Comparison of ENCODE assay signal across 11 cellular contexts in the genomic region with DNA sequence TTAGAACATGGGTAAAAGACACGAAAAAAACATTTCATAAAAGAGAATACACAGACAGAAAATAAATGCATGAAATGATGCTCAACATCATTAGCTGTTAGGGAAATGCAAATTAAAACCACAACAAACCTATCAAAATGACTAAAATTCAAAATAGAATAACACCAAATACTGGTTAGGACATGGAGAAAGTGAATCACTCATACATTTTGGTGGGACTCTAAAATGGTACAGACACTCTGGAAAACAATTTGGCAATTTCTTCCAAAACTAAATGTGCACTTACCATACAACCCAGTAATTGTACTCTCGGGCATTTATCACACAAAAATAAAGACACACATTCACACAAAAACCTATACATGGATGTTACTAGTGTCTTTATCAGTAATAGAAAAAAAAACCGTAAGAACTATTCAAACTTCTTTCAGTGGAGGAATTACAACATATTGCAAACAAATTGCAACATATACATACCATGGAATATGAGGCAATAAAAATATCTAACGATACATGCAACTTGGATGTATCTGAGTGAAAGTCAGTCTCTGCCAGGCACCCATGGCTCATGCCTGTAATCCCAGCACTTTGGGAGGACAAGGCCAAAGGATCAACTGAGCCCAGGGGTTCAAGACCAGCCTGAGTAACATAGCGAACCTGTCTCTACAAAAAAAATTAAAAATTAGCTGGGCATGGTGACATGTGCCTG. TPM values are rescaled to one million over a fixed set of nuclear protein-coding genes. Genes with fewer than 3 reads are reported as not detected.
A peak's percentile ranks its signal among the peaks of the same experiment; 100 is the strongest.
DNase-seq lines count a peak whose midpoint lies in the region; ATAC-seq, FAIRE-seq and TF ChIP-seq lines count a peak whose summit lies in the region.
"Had no signal": no experiment of that assay in that cellular context is flagged by ENCODE, and none has a peak within 500 bp of the region (broad histone marks: within the 10 kb centered on the region; RNA-seq: fewer than 3 reads in every experiment).

No MANE protein-coding gene starts in this region.

- H3K4me3 ChIP-seq in AG10803 (ENCODE audit: low read length), result no peak overlapping the region
- H3K4me3 ChIP-seq in HepG2 (replicated peaks in 1 of 3; ENCODE audit: insufficient read depth in 1 of 3, low read depth in 2 of 3, low read length in 3 of 3), result no peak overlapping the region

- no peak for FAIRE-seq in HepG2 (lab: Jason Lieb, UNC)
- no peak for FAIRE-seq in D721Med (lab: Jason Lieb, UNC)

- TF ChIP-seq CTCF in AG10803 (conservative IDR thresholded peaks at IDR 0.05; ENCODE audit: low read length), result no peak
- no peak for TF ChIP-seq CTCF in brain (conservative IDR thresholded peaks at IDR 0.05)
- no peak for TF ChIP-seq CTCF in HepG2 (CRISPR knock-in tag; IDR thresholded peaks at IDR 0.05)
- TF ChIP-seq CTCF in D721Med (IDR thresholded peaks at IDR 0.05; ENCODE audit: insufficient read depth, missing control alignments), result no peak

- intact Hi-C loops in HepG2 (cut with micrococcal nuclease; ENCODE audit: unreplicated experiment), result no loop called here

- WGBS in HepG2 (ENCODE audit: low lambda C conversion rate), result 64% methylated on average over 5 of the region's 5 CpGs

- no peaks in the 10 kb centered on the region for H3K36me3 Mint-ChIP-seq in brain

- TF ChIP-seq EP300 in Ishikawa (IDR thresholded peaks at IDR 0.05; ENCODE audit: borderline replicate concordance), result no peak
- peak in 1 of 2 experiments; percentile 84; a peak in 1 of 4 replicates for TF ChIP-seq EP300 in HepG2 (IDR thresholded peaks at IDR 0.05; ENCODE audit: low read depth in 2 of 2, low read length in 2 of 2)
- TF ChIP-seq EP300 in HepG2 (CRISPR knock-in tag; IDR thresholded peaks at IDR 0.05; ENCODE audit: borderline replicate concordance), result no peak

- DNase-seq in AG10803 (ENCODE audit: low read depth) (peak; percentile 92), HepG2 (ENCODE audit: low spot score) (peak; percentile 46), mesenteric fat pad (ENCODE audit: low spot score) (no peak), SK-N-DZ (ENCODE audit: low spot score) (no peak), D721Med (ENCODE audit: insufficient read length, low spot score) (no peak)
- DNase-seq: activated CD4-positive, alpha-beta T cell treated with anti-CD3 and anti-CD28 coated beads for 48 hours; activated effector memory CD4-positive, alpha-beta T cell treated with Interleukin-2 at 50 U/mL for 16 hours had no signal

- no peak for TF ChIP-seq POLR2A in HepG2 (IDR thresholded peaks at IDR 0.05; ENCODE audit: insufficient read depth in 1 of 2, low read depth in 2 of 2, low read length in 2 of 2)

- H3K27ac Mint-ChIP-seq in brain, result peak overlapping the region in 3 of 5 experiments; percentile 0 to 37 (median 16)

- no peaks in the 10 kb centered on the region for H3K27me3 ChIP-seq in HepG2 (ENCODE audit: control insufficient read depth in 1 of 2, insufficient read depth in 2 of 2, low read length in 2 of 2)

- TF ChIP-seq RAD21 in Ishikawa (IDR thresholded peaks at IDR 0.05; ENCODE audit: low read depth) (no peak), HepG2 (CRISPR knock-in tag; IDR thresholded peaks at IDR 0.05) (no peak)

- peaks cover 15% of the 10 kb centered on the region for H3K4me1 Mint-ChIP-seq in brain
- H3K4me1 Mint-ChIP-seq: central memory CD8-positive, alpha-beta T cell had no signal

- ATAC-seq in HepG2 (no peak), GM21723 (IDR thresholded peaks at IDR 0.05; ENCODE audit: unreplicated experiment) (no peak)

- no peaks in the 10 kb centered on the region for H3K9me3 Mint-ChIP-seq in brain
- H3K9me3 Mint-ChIP-seq: central memory CD8-positive, alpha-beta T cell had no signal

- no peaks in the 10 kb centered on the region for H4K20me1 ChIP-seq in HepG2 (ENCODE audit: insufficient read depth, low read length)

- H3K79me2 ChIP-seq in HepG2 (ENCODE audit: insufficient read depth, low read length), result no peaks in the 10 kb centered on the region

- POLR2A ChIA-PET in HepG2 (lab: Yijun Ruan, JAX), result interaction anchor here (1.2 kb wide), 1 partner anchor 351 kb away, joined by 4 read pairs; no protein-coding TSS in a partner anchor

- in situ Hi-C loops in HepG2 (cut with HindIII; ENCODE audit: extremely low pct_ligation_motif_present, low pct_unique_long_range_greater_than_20kb), result no loop called here

- peaks cover 4% of the 10 kb centered on the region for H3K27me3 Mint-ChIP-seq in brain
- H3K27me3 Mint-ChIP-seq: central memory CD8-positive, alpha-beta T cell had no signal

- no TSS peak for BruUV-seq in HepG2 (replicated peaks; lab: Mats Ljungman, UMichigan)

- H2AFZ ChIP-seq in HepG2 (ENCODE audit: low read length), result no peak overlapping the region

- H3K36me3 ChIP-seq in HepG2 (replicated peaks in 1 of 2; ENCODE audit: control insufficient read depth in 1 of 2, insufficient read depth in 2 of 2, low read length in 2 of 2), result no peaks in the 10 kb centered on the region

- no peak overlapping the region for H3K4me2 ChIP-seq in HepG2 (ENCODE audit: low read depth, low read length)

- H3K4me1 ChIP-seq in HepG2 (ENCODE audit: insufficient read depth, low read length), result peaks cover 30% of the 10 kb centered on the region

- H3K9ac ChIP-seq in HepG2 (ENCODE audit: insufficient read depth, low read depth, low read length), result no peak overlapping the region

- no peak overlapping the region for H3K27ac ChIP-seq in HepG2 (ENCODE audit: extremely low read length, insufficient read depth, low read length)

- CTCF ChIA-PET in HepG2 (lab: Yijun Ruan, JAX; ENCODE audit: low intra/inter-chr PET ratio, low total read pairs), result no interaction called here

- no peak overlapping the region for H3K4me3 Mint-ChIP-seq in brain
- H3K4me3 Mint-ChIP-seq: central memory CD8-positive, alpha-beta T cell had no signal

- no peaks in the 10 kb centered on the region for H3K9me3 ChIP-seq in HepG2 (ENCODE audit: low read length)

TF ChIP-seq in Ishikawa, 13 proteins besides CTCF, POLR2A, EP300 and RAD21:
- TF ChIP-seq EGR1 (IDR thresholded peaks at IDR 0.05) (no peak), CEBPB (IDR thresholded peaks at IDR 0.05) (peak; percentile 86)

RNA-seq across cellular contexts. Expression of gene HSF2BP, which starts 19.7 kb away (rescaled TPM):
- 1.8 TPM for polyA plus RNA-seq in brain (ENCODE audit: insufficient read depth, low read depth, low replicate concordance)
- total RNA-seq in HepG2 (2016; rRNA removed; fragmentation: Illumina TruSeq; extraction: Trizol), result 1.6 and 2.2 TPM in 2 replicates
- total RNA-seq in HepG2 (2016; cell fraction: cytosol; rRNA removed; fragmentation: Illumina TruSeq; extraction: Trizol; ENCODE audit: low read depth), result 2.9 and 3.0 TPM in 2 replicates
- 1.8 and 2.1 TPM in 2 replicates for total RNA-seq in HepG2 (2016; cell fraction: insoluble cytoplasmic fraction; rRNA removed; fragmentation: Illumina TruSeq; extraction: Trizol)
- total RNA-seq in HepG2 (2016; cell fraction: membrane; rRNA removed; fragmentation: Illumina TruSeq; extraction: Trizol), result 1.7 and 2.1 TPM in 2 replicates
- total RNA-seq in HepG2 (2016; cell fraction: nucleus; rRNA removed; fragmentation: Illumina TruSeq; extraction: Trizol), result 1.6 and 2.4 TPM in 2 replicates
- 0.63 and 0.67 TPM in 2 replicates for polyA plus RNA-seq in HepG2 (2011; rRNA removed)
- polyA plus RNA-seq in HepG2 (2011; cell fraction: cytosol; rRNA removed), result 0.68 and 0.87 TPM in 2 replicates
- 0.98 and 1.1 TPM in 2 replicates for polyA plus RNA-seq in HepG2 (2011; cell fraction: nucleus; rRNA removed)
- 0.92 and 0.95 TPM in 2 replicates for polyA plus RNA-seq in HepG2 (2012)
- 0.49 and 0.50 TPM in 2 replicates for polyA plus RNA-seq in HepG2 (2016; cell fraction: cytosol; fragmentation: Illumina TruSeq; extraction: Trizol; ENCODE audit: low read depth)
- polyA plus RNA-seq in HepG2 (2016; cell fraction: insoluble cytoplasmic fraction; fragmentation: Illumina TruSeq; extraction: Trizol; ENCODE audit: low read depth), result 1.4 and 1.6 TPM in 2 replicates
- polyA plus RNA-seq in HepG2 (2016; cell fraction: membrane; fragmentation: Illumina TruSeq; extraction: Trizol; ENCODE audit: low read depth), result 0.49 and 0.94 TPM in 2 replicates
- 0.75 and 1.5 TPM in 2 replicates for polyA plus RNA-seq in HepG2 (2016; cell fraction: nucleus; fragmentation: Illumina TruSeq; extraction: Trizol; ENCODE audit: insufficient read depth, low read depth)
- 0.48 and 3.0 TPM in 2 replicates for polyA minus RNA-seq in HepG2 (2011; rRNA and poly(A)+ RNA removed; ENCODE audit: low replicate concordance)
- polyA minus RNA-seq in HepG2 (2011; cell fraction: cytosol; rRNA and poly(A)+ RNA removed), result 0.69 TPM in 1 of 2 replicates, not detected in the other
- 3.1 and 4.4 TPM in 2 replicates for polyA minus RNA-seq in HepG2 (2011; cell fraction: nucleus; rRNA and poly(A)+ RNA removed)
- 0.26 TPM for total RNA-seq in mesenteric fat pad
- 1.1 and 1.8 TPM in 2 replicates for polyA plus RNA-seq in SK-N-DZ (2014; cell fraction: cytosol; rRNA removed)
- 2.9 TPM in 1 of 2 replicates, not detected in the other for polyA plus RNA-seq in SK-N-DZ (2014; cell fraction: nucleus; rRNA removed)

RNA-seq across cellular contexts. Expression of gene RRP1B, which starts 19.7 kb away (rescaled TPM):
- polyA plus RNA-seq in brain (ENCODE audit: insufficient read depth, low read depth, low replicate concordance) (22.9 TPM), HepG2 (2011; rRNA removed) (16.3 TPM in 2 replicates)
- total RNA-seq in HepG2 (2016; rRNA removed; fragmentation: Illumina TruSeq; extraction: Trizol) (46.2 and 58.2 TPM in 2 replicates), mesenteric fat pad (24.3 TPM)
- 4.4 and 4.5 TPM in 2 replicates for total RNA-seq in HepG2 (2016; cell fraction: cytosol; rRNA removed; fragmentation: Illumina TruSeq; extraction: Trizol; ENCODE audit: low read depth)
- total RNA-seq in HepG2 (2016; cell fraction: insoluble cytoplasmic fraction; rRNA removed; fragmentation: Illumina TruSeq; extraction: Trizol), result 45.9 and 49.4 TPM in 2 replicates
- 16.5 and 16.9 TPM in 2 replicates for total RNA-seq in HepG2 (2016; cell fraction: membrane; rRNA removed; fragmentation: Illumina TruSeq; extraction: Trizol)
- total RNA-seq in HepG2 (2016; cell fraction: nucleus; rRNA removed; fragmentation: Illumina TruSeq; extraction: Trizol), result 28.8 and 31.8 TPM in 2 replicates
- 10.6 and 12.2 TPM in 2 replicates for polyA plus RNA-seq in HepG2 (2011; cell fraction: cytosol; rRNA removed)
- 17.2 and 19.0 TPM in 2 replicates for polyA plus RNA-seq in HepG2 (2011; cell fraction: nucleus; rRNA removed)
- 19.7 and 22.4 TPM in 2 replicates for polyA plus RNA-seq in HepG2 (2012)
- 1.9 and 2.3 TPM in 2 replicates for polyA plus RNA-seq in HepG2 (2016; cell fraction: cytosol; fragmentation: Illumina TruSeq; extraction: Trizol; ENCODE audit: low read depth)
- polyA plus RNA-seq in HepG2 (2016; cell fraction: insoluble cytoplasmic fraction; fragmentation: Illumina TruSeq; extraction: Trizol; ENCODE audit: low read depth), result 45.7 and 50.1 TPM in 2 replicates
- polyA plus RNA-seq in HepG2 (2016; cell fraction: membrane; fragmentation: Illumina TruSeq; extraction: Trizol; ENCODE audit: low read depth), result 7.9 and 8.4 TPM in 2 replicates
- polyA plus RNA-seq in HepG2 (2016; cell fraction: nucleus; fragmentation: Illumina TruSeq; extraction: Trizol; ENCODE audit: insufficient read depth, low read depth), result 52.6 and 53.3 TPM in 2 replicates
- 26.5 and 39.4 TPM in 2 replicates for polyA minus RNA-seq in HepG2 (2011; rRNA and poly(A)+ RNA removed; ENCODE audit: low replicate concordance)
- polyA minus RNA-seq in HepG2 (2011; cell fraction: cytosol; rRNA and poly(A)+ RNA removed), result 23.0 and 23.7 TPM in 2 replicates
- polyA minus RNA-seq in HepG2 (2011; cell fraction: nucleus; rRNA and poly(A)+ RNA removed), result 12.1 and 17.0 TPM in 2 replicates
- polyA plus RNA-seq in SK-N-DZ (2014; cell fraction: cytosol; rRNA removed), result 38.8 and 47.9 TPM in 2 replicates
- polyA plus RNA-seq in SK-N-DZ (2014; cell fraction: nucleus; rRNA removed), result 26.7 and 27.6 TPM in 2 replicates

Comparison
In these comparisons a context has a peak if more than half of its experiments do, and no peak if none do; other contexts are left out.
1. DNase-seq: peak in AG10803 (single experiment) and HepG2 (single experiment); none in mesenteric fat pad (single experiment), SK-N-DZ (single experiment) and D721Med (single experiment).